In the genomic region with DNA sequence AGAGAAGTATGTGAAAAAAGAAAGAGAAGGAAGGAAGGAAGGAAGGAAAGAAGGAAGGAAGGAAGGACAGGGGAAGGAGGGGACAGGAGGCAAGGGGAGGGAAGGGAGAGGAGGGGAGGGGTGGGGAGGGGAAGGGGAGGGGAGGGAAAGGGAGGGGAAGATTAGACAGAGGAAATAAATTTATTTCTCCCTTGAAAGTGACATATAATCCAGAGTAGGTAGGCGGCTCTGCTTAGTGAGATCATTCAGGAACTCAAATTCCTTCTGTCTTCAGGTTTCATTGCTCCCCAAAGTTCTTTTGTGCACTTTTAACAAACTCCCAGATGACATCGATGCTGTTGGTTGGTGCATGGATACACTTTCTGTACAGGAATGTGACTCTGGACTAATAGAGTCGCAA, we compare ENCODE assay signal across 27 cellular contexts.
"Had no signal": no experiment of that assay in that cellular context is flagged by ENCODE, and none has a peak within 500 bp of the region (broad histone marks: within the 10 kb centered on the region; RNA-seq: fewer than 3 reads in every experiment).

No MANE protein-coding gene starts in this region.

- H3K27ac ChIP-seq: stomach, suprapubic skin, testis, thoracic aorta, thyroid gland, tibial artery, tibial nerve, transverse colon, upper lobe of left lung, upper lobe of right lung, uterus, vagina had no signal

- H3K27me3 ChIP-seq: stomach, suprapubic skin, testis, thyroid gland, tibial artery, tibial nerve, transverse colon, upper lobe of left lung, upper lobe of right lung, uterus, vagina had no signal

- DNase-seq: stimulated activated CD4-positive, alpha-beta T cell treated with anti-CD3 and anti-CD28 coated beads, Interleukin-2, amount 100 ng/mL, for 48 hours; stimulated activated CD4-positive, alpha-beta T cell treated with anti-CD3 and anti-CD28 coated beads, Interleukin-4, amount 100 ng/mL, for 1 hour; stimulated activated CD4-positive, alpha-beta T cell treated with anti-CD3 and anti-CD28 coated beads, Interleukin-4, amount 100 ng/mL, for 24 hours; stimulated activated CD4-positive, alpha-beta T cell treated with anti-CD3 and anti-CD28 coated beads, Interleukin-4, amount 100 ng/mL, for 4 hours; stimulated activated CD8-positive, alpha-beta memory T cell treated with anti-CD3 and anti-CD28 coated beads, Interleukin-4, amount 100 ng/mL, for 48 hours; stimulated activated naive B cell treated with anti-CD40 and anti-IgM and Interleukin-4, amounts not matched to agents 10 μg/mL and 1 μg/mL and 100 μg/mL, for 72 hours; stimulated activated naive CD4-positive, alpha-beta T cell; stimulated activated naive CD4-positive, alpha-beta T cell treated with Interleukin-2 at 50 U/mL for 16 hours; stimulated activated naive CD8-positive, alpha-beta T cell treated with anti-CD3 and anti-CD28 coated beads, Interleukin-15, amount 100 ng/mL, for 72 hours; stimulated activated naive CD8-positive, alpha-beta T cell treated with anti-CD3 and anti-CD28 coated beads, Interleukin-15, Interleukin-2, amounts not matched to agents 100 U/mL and 50 U/mL, for 24 hours; stomach; substantia nigra; testis; thyroid gland; tibial artery; transverse colon; trophoblast cell; upper lobe of left lung; upper lobe of right lung; uterus had no signal

- H3K4me3 ChIP-seq: stomach, suprapubic skin, testis, thoracic aorta, thyroid gland, tibial artery, tibial nerve, transverse colon, upper lobe of left lung, upper lobe of right lung, uterus, vagina had no signal

- H3K36me3 ChIP-seq: stomach, suprapubic skin, thoracic aorta, thyroid gland, tibial artery, tibial nerve, transverse colon, upper lobe of left lung, upper lobe of right lung, uterus, vagina had no signal

- FAIRE-seq: urothelium cell line had no signal

- ATAC-seq: stimulated activated effector memory CD8-positive, alpha-beta T cell treated with anti-CD3 and anti-CD28 coated beads, Interleukin-12 subunit alpha, Interleukin-12 subunit beta, amount 100 ng/mL, for 72 hours; stimulated activated memory B cell treated with anti-CD40 and anti-IgM and Interleukin-4, amounts not matched to agents 10 μg/mL and 1 μg/mL and 100 μg/mL, for 72 hours; stimulated activated naive B cell treated with anti-CD40 and anti-IgM and Interleukin-4, amounts not matched to agents 10 μg/mL and 1 μg/mL and 100 μg/mL, for 72 hours; stimulated activated naive CD8-positive, alpha-beta T cell treated with anti-CD3 and anti-CD28 coated beads, Interleukin-15, amount 100 ng/mL, for 72 hours; stimulated activated naive CD8-positive, alpha-beta T cell treated with anti-CD3 and anti-CD28 coated beads, Interleukin-15, Interleukin-2, amounts not matched to agents 100 U/mL and 50 U/mL, for 24 hours; upper lobe of right lung had no signal

- H3K9me3 ChIP-seq: stomach, suprapubic skin, testis, thoracic aorta, thyroid gland, tibial artery, tibial nerve, transverse colon, upper lobe of left lung, upper lobe of right lung, uterus, vagina had no signal

- H3K4me1 ChIP-seq: stomach, suprapubic skin, testis, thyroid gland, tibial artery, tibial nerve, transverse colon, upper lobe of left lung, upper lobe of right lung, uterus, vagina had no signal
